2 cellular contexts compared by ENCODE assay signal in genomic region chr1:203668401-203668800, GRCh38.
TF ChIP-seq lines count a peak whose summit lies in the region.

No MANE protein-coding gene starts in this region.

TF ChIP-seq in liver, 16 proteins besides CTCF, POLR2A, EP300 and RAD21 (continued from another document):
- TF ChIP-seq ZBTB33 (IDR thresholded peaks at IDR 0.05) (no peak), FOXA2 (IDR thresholded peaks at IDR 0.05) (peak; percentile 51), GABPA (IDR thresholded peaks at IDR 0.05 in 1 of 2, conservative IDR thresholded peaks at IDR 0.05 in 1 of 2) (no peak), HNF4A (conservative IDR thresholded peaks at IDR 0.05) (peak; percentile 47 to 72), JUND (IDR thresholded peaks at IDR 0.05) (peak in 1 of 2 donors; percentile 60), YY1 (IDR thresholded peaks at IDR 0.05) (peak; percentile 55), ATF3 (IDR thresholded peaks at IDR 0.05) (peak; percentile 30), SP1 (IDR thresholded peaks at IDR 0.05) (no peak), NR2F2 (IDR thresholded peaks at IDR 0.05) (peak; percentile 22), FOXA1 (IDR thresholded peaks at IDR 0.05) (peak; percentile 37), HNF4G (IDR thresholded peaks at IDR 0.05) (no peak), RXRA (IDR thresholded peaks at IDR 0.05) (peak; percentile 81 to 94)

TF ChIP-seq in HepG2, 621 proteins besides CTCF, POLR2A, EP300 and RAD21 (continued from another document):
- TF ChIP-seq GLI4 (CRISPR knock-in tag; IDR thresholded peaks at IDR 0.05; ENCODE audit: borderline replicate concordance): no peak
- TF ChIP-seq ZNF550 (CRISPR knock-in tag; IDR thresholded peaks at IDR 0.05; ENCODE audit: borderline replicate concordance): no peak
- no peak for TF ChIP-seq ZNF207 (IDR thresholded peaks at IDR 0.05; ENCODE audit: borderline replicate concordance)
- no peak for TF ChIP-seq ZFP36L2 (CRISPR knock-in tag; IDR thresholded peaks at IDR 0.05)
- TF ChIP-seq SMYD3 (CRISPR knock-in tag; IDR thresholded peaks at IDR 0.05): no peak
- TF ChIP-seq SOX13 (IDR thresholded peaks at IDR 0.05): no peak
- TF ChIP-seq SOX13 (CRISPR knock-in tag; conservative IDR thresholded peaks at IDR 0.05 in 1 of 2, IDR thresholded peaks at IDR 0.05 in 1 of 2): no peak
